Comparison of ENCODE assay signal across 1 cellular context in the genomic region with DNA sequence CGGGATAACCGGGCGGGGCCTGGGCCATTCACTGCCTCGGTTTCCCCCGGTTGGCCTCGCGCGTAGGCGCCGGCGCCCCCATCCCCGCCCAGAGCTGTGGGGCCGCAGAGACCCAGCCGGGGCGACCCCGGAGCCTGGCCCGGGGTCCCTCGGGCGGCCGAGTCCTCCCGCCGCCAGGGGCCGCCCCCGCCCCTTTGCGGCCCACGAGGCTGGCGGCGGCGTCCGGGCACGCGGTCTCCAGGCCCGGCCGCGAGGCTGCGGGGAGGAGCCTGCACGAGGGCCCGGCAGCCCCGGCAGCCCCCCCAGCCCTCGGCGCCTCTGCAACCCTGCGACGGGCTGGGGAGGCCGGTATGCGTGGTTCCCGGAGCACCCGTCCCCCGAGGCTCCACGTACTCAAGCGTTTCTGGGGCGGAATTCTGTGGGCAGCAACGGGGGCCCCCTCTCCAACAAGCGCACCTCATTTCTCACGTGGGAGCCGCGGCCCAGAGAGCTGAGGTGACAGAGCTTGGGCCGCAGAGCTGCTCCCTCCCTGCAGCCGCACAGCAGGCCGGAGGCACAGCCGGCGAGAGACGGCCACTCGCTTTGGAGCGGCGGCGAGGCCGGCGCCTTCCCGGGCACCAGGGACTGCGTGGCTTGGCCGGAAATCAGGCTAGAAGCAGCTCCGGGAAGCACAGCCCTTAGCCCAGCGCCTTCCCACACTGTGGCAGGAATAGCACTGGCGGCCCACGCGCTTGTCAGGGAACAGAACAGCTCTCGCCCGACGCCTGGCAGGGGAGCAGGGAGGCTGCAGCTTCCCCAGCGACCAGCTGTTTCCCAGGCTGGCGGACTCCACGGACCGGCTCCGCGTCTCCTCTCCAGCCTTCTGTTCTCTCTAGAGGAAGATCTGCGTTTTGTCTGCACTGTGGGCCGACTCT.
TF ChIP-seq lines count a peak whose summit lies in the region.

No MANE protein-coding gene starts in this region.

TF ChIP-seq in HepG2, 621 proteins besides CTCF, POLR2A, EP300 and RAD21 (continued from another document):
- TF ChIP-seq, protein P1, sequence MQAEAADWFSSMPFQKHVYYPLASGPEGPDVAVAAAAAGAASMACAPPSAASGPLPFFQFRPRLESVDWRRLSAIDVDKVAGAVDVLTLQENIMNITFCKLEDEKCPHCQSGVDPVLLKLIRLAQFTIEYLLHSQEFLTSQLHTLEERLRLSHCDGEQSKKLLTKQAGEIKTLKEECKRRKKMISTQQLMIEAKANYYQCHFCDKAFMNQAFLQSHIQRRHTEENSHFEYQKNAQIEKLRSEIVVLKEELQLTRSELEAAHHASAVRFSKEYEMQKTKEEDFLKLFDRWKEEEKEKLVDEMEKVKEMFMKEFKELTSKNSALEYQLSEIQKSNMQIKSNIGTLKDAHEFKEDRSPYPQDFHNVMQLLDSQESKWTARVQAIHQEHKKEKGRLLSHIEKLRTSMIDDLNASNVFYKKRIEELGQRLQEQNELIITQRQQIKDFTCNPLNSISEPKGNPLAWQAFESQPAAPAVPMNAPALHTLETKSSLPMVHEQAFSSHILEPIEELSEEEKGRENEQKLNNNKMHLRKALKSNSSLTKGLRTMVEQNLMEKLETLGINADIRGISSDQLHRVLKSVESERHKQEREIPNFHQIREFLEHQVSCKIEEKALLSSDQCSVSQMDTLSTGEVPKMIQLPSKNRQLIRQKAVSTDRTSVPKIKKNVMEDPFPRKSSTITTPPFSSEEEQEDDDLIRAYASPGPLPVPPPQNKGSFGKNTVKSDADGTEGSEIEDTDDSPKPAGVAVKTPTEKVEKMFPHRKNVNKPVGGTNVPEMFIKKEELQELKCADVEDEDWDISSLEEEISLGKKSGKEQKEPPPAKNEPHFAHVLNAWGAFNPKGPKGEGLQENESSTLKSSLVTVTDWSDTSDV (CRISPR knock-in tag; IDR thresholded peaks at IDR 0.05), result no peak
- TF ChIP-seq ZNF546 (CRISPR knock-in tag; conservative IDR thresholded peaks at IDR 0.05) (no peak), ZNF30 (CRISPR knock-in tag; IDR thresholded peaks at IDR 0.05) (no peak), MIER2 (CRISPR knock-in tag; IDR thresholded peaks at IDR 0.05) (no peak), U2AF2 (IDR thresholded peaks at IDR 0.05; ENCODE audit: low read depth, low read length) (no peak), ZC3H4 (CRISPR knock-in tag; IDR thresholded peaks at IDR 0.05; ENCODE audit: borderline replicate concordance) (no peak), FOXA3 (CRISPR knock-in tag; IDR thresholded peaks at IDR 0.05) (no peak), NFE2 (CRISPR knock-in tag; IDR thresholded peaks at IDR 0.05) (no peak), PHF21A (CRISPR knock-in tag; IDR thresholded peaks at IDR 0.05) (no peak)
- TF ChIP-seq, protein P2, sequence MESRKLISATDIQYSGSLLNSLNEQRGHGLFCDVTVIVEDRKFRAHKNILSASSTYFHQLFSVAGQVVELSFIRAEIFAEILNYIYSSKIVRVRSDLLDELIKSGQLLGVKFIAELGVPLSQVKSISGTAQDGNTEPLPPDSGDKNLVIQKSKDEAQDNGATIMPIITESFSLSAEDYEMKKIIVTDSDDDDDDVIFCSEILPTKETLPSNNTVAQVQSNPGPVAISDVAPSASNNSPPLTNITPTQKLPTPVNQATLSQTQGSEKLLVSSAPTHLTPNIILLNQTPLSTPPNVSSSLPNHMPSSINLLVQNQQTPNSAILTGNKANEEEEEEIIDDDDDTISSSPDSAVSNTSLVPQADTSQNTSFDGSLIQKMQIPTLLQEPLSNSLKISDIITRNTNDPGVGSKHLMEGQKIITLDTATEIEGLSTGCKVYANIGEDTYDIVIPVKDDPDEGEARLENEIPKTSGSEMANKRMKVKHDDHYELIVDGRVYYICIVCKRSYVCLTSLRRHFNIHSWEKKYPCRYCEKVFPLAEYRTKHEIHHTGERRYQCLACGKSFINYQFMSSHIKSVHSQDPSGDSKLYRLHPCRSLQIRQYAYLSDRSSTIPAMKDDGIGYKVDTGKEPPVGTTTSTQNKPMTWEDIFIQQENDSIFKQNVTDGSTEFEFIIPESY (CRISPR knock-in tag; IDR thresholded peaks at IDR 0.05), result peak; percentile 97
